In the genomic region with DNA sequence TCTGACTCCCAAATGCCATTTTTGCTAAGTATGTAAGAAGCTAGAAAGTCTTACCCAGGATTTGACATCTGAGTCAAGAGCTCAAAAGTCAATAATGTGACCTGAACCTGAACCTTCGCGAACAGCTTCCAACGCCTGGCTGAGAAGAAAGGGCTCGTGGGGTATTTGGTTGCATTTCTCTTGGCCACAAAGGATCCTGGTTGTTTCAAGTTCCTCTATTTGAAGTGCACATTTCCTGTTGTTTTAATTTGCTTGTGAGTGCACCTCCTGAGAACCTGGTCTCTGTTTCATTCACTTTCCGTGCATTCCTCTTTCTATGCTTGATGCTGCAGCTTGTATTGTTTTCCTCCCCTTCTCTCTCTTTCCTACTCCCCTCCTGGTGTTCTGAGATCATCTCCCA, we compare ENCODE assay signal across 10 cellular contexts.
DNase-seq lines count a peak whose midpoint lies in the region; ATAC-seq and TF ChIP-seq lines count a peak whose summit lies in the region.
"Had no signal": no experiment of that assay in that cellular context is flagged by ENCODE, and none has a peak within 500 bp of the region (broad histone marks: within the 10 kb centered on the region; RNA-seq: fewer than 3 reads in every experiment).

No MANE protein-coding gene starts in this region.

- H3K4me3 ChIP-seq in WERI-Rb-1 (ENCODE audit: low read depth, low read length): no peak overlapping the region

- no peaks in the 10 kb centered on the region for H3K36me3 ChIP-seq in WERI-Rb-1

- no peak overlapping the region for H3K27ac ChIP-seq in WERI-Rb-1

- H3K9me3 ChIP-seq in WERI-Rb-1 (ENCODE audit: severe bottlenecking): no peaks in the 10 kb centered on the region

- TF ChIP-seq CTCF in WERI-Rb-1 (IDR thresholded peaks at IDR 0.05; ENCODE audit: low read depth, low read length): no peak

- peaks cover 60% of the 10 kb centered on the region for H3K27me3 ChIP-seq in WERI-Rb-1 (ENCODE audit: insufficient read depth, low read depth, severe bottlenecking)

- DNase-seq in DMS53 (lab: John Stamatoyannopoulos, UW) (peak; percentile 66), RPMI8226 (peak; percentile 88), kidney tubule cell (ENCODE audit: low spot score) (no peak), epidermal melanocyte (ENCODE audit: insufficient read length, low spot score) (no peak), WERI-Rb-1 (no peak)
- DNase-seq: left cardiac atrium; stimulated activated CD4-positive, alpha-beta T cell treated with anti-CD3 and anti-CD28 coated beads, Interleukin-4, amount 100 ng/mL, for 1 hour had no signal

- peak; percentile 57 for ATAC-seq in GM19463 (IDR thresholded peaks at IDR 0.05; ENCODE audit: unreplicated experiment)
- peak; percentile 94 for ATAC-seq in HG03432 (IDR thresholded peaks at IDR 0.05; ENCODE audit: unreplicated experiment)
- ATAC-seq in HG02840 (IDR thresholded peaks at IDR 0.05; ENCODE audit: low FRiP score, unreplicated experiment): no peak
- ATAC-seq: left cardiac atrium had no signal

Comparison
In these comparisons a context has a peak if more than half of its experiments do, and no peak if none do; other contexts are left out.
1. DNase-seq: peak in DMS53 (single experiment) and RPMI8226 (single experiment); none in kidney tubule cell (single experiment), epidermal melanocyte (single experiment) and WERI-Rb-1 (single experiment).